In the genomic region with DNA sequence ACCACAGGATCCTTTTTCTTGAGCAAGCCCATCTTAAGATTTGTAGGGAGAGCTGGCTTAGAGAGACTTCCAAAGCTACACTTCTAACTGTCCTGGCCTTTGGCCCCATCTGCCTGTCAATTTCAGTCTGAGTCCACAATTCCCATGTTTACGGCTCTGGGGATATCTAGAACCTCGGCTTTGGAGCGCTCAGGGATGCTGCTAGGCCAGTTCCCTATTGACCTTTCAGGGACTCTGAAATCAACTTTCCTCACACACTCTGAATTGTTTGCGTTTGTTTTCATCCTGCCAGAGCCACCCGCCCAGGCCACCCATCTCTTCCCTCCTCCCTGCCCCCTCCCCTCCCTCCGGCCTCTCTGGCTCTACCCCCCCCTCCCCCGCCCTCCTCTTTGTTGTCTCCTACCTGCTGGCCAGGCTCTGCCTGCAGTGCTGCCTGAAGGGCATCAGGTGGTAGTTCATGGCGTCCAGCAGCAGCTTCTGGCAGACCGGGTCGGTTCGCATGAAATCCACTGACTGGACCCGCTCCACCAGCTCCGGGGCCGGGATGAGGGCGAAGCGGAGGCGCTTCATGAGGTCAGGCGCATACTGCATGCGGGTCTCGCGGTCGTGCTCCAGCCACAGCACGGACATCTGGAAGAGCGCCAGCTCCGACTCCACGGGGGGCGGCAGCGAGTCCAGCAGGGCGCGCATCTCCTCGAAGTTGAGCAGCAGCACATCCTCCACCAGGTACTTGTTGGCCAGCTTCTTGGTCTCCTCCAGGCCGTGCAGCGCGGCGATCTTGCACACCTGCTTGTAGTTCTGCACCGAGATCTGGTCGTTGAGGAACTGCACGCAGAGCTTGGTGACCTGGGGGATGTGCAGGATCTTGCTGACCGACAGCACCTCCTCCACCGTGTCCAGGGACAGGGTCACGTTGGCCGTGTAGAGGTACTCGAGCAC, we compare ENCODE assay signal across 9 cellular contexts. TPM values are rescaled to one million over a fixed set of nuclear protein-coding genes. Genes with fewer than 3 reads are reported as not detected.
DNase-seq lines count a peak whose midpoint lies in the region; ATAC-seq, FAIRE-seq and TF ChIP-seq lines count a peak whose summit lies in the region.
"Had no signal": no experiment of that assay in that cellular context is flagged by ENCODE, and none has a peak within 500 bp of the region (broad histone marks: within the 10 kb centered on the region; RNA-seq: fewer than 3 reads in every experiment).

No MANE protein-coding gene starts in this region.

- 12 to 13% methylated on average over 43 of the region's 43 CpGs for WGBS in pancreas, 2 donors

- H3K9me3 ChIP-seq in pancreas: no peaks in the 10 kb centered on the region

- H3K4me3 Mint-ChIP-seq in T-helper 2 cell treated with Interferon-gamma antibody and Interleukin-4, amounts not matched to agents 5 μg/mL and 100 μg/mL, for 36 hours: no peak overlapping the region

- peak in 3 of 4 donors; percentile 22 to 40 (median 24) for ATAC-seq in pancreas
- ATAC-seq in GM18909 (IDR thresholded peaks at IDR 0.05; ENCODE audit: poor library complexity, unreplicated experiment): no peak

- peaks cover 48% of the 10 kb centered on the region for H3K27me3 Mint-ChIP-seq in T-helper 2 cell treated with Interferon-gamma antibody and Interleukin-4, amounts not matched to agents 5 μg/mL and 100 μg/mL, for 36 hours (ENCODE audit: low read depth)

- no peaks in the 10 kb centered on the region for H3K36me3 ChIP-seq in pancreas

- H3K9me3 Mint-ChIP-seq in T-helper 2 cell treated with Interferon-gamma antibody and Interleukin-4, amounts not matched to agents 5 μg/mL and 100 μg/mL, for 36 hours: no peaks in the 10 kb centered on the region

- H3K4me1 ChIP-seq in pancreas: peaks cover 0 to 5% (median 5%) of the 10 kb centered on the region in 3 donors

- TF ChIP-seq CTCF in pancreas (IDR thresholded peaks at IDR 0.05): no peak

- FAIRE-seq in pancreas (lab: Jason Lieb, UNC): no peak

- intact Hi-C loops in pancreas (cut with DNase I): no loop called here

- peak; percentile 51 for DNase-seq in DMS53 treated with DMSO at 0.1 percent for 48 hours (lab: John Stamatoyannopoulos, UW; ENCODE audit: unreplicated experiment)
- peak; percentile 42 for DNase-seq in NCI-H2029 treated with DMSO at 0.1 percent for 48 hours (lab: John Stamatoyannopoulos, UW)
- DNase-seq in ecto neural progenitor cell (ENCODE audit: low spot score): peak; percentile 74
- DNase-seq in pancreas: peak in 4 of 6 donors; percentile 12 to 82 (median 46)
- no peak for DNase-seq in T-helper 2 cell treated with Interferon-gamma antibody and Interleukin-4, amounts not matched to agents 5 μg/mL and 100 μg/mL, for 36 hours (ENCODE audit: low spot score)
- DNase-seq in stimulated activated naive CD4-positive, alpha-beta T cell (lab: John Stamatoyannopoulos, UW): no peak
- DNase-seq in activated CD8-positive, alpha-beta memory T cell treated with anti-CD3 and anti-CD28 coated beads, Interleukin-2, amount 50 U/mL, for 4 hours: no peak
- DNase-seq: SHP77 treated with DMSO at 0.1 percent for 48 hours had no signal

- H3K4me3 ChIP-seq in pancreas: peak overlapping the region in 1 of 4 donors; percentile 20

- H3K27ac Mint-ChIP-seq in T-helper 2 cell treated with Interferon-gamma antibody and Interleukin-4, amounts not matched to agents 5 μg/mL and 100 μg/mL, for 36 hours: no peak overlapping the region

- H3K4me1 Mint-ChIP-seq in T-helper 2 cell treated with Interferon-gamma antibody and Interleukin-4, amounts not matched to agents 5 μg/mL and 100 μg/mL, for 36 hours (ENCODE audit: low read depth): no peaks in the 10 kb centered on the region

- H3K27ac ChIP-seq in pancreas: no peak overlapping the region

- H3K27me3 ChIP-seq in pancreas: peaks cover 0 to 31% (median 3%) of the 10 kb centered on the region in 4 donors

- no peaks in the 10 kb centered on the region for H3K36me3 Mint-ChIP-seq in T-helper 2 cell treated with Interferon-gamma antibody and Interleukin-4, amounts not matched to agents 5 μg/mL and 100 μg/mL, for 36 hours (ENCODE audit: low read depth)

RNA-seq across cellular contexts. Expression of a gene that starts 3.3 kb away (rescaled TPM):
- under 1 TPM in 3 of 6 donors, not detected in 3; 0.06 to 0.09 (median 0.06) TPM for total RNA-seq in pancreas
- under 1 TPM; 0.08 to 0.21 TPM for polyA plus RNA-seq in pancreas

Comparison
In these comparisons a context has a peak if more than half of its experiments do, and no peak if none do; other contexts are left out.
1. DNase-seq: peak in DMS53 treated with DMSO at 0.1 percent for 48 hours (single experiment), NCI-H2029 treated with DMSO at 0.1 percent for 48 hours (single experiment), ecto neural progenitor cell (single experiment) and pancreas (4 of 6); none in T-helper 2 cell treated with Interferon-gamma antibody and Interleukin-4, amounts not matched to agents 5 μg/mL and 100 μg/mL, for 36 hours (single experiment), stimulated activated naive CD4-positive, alpha-beta T cell (0 of 6) and activated CD8-positive, alpha-beta memory T cell treated with anti-CD3 and anti-CD28 coated beads, Interleukin-2, amount 50 U/mL, for 4 hours (single experiment).